ENCODE assay signal across 26 cellular contexts in genomic region chr10:46240684-46241565, GRCh38. TPM values are rescaled to one million over a fixed set of nuclear protein-coding genes. Genes with fewer than 3 reads are reported as not detected.
DNase-seq lines count a peak whose midpoint lies in the region; ATAC-seq and TF ChIP-seq lines count a peak whose summit lies in the region.
"Had no signal": no experiment of that assay in that cellular context is flagged by ENCODE, and none has a peak within 500 bp of the region (broad histone marks: within the 10 kb centered on the region; RNA-seq: fewer than 3 reads in every experiment).

No MANE protein-coding gene starts in this region.

- peak; percentile 51 for DNase-seq in activated CD8-positive, alpha-beta memory T cell treated with anti-CD3 and anti-CD28 coated beads, Interleukin-2, amount 50 U/mL, for 48 hours
- no peak for DNase-seq in activated CD8-positive, alpha-beta memory T cell treated with anti-CD3 and anti-CD28 coated beads, Interleukin-2, amount 50 U/mL, for 4 hours
- DNase-seq in Peyer's patch (peak in 2 of 3 donors; percentile 9 to 27), SW480 (ENCODE audit: low spot score) (no peak), SIG-M5 treated with dmso at 0.1 percent for 504 hours (lab: John Stamatoyannopoulos, UW; ENCODE audit: unreplicated experiment) (no peak)
- DNase-seq in effector memory CD8-positive, alpha-beta T cell, result peak in 2 of 3 experiments; percentile 24 to 28
- DNase-seq in stimulated activated CD8-positive, alpha-beta memory T cell treated with anti-CD3 and anti-CD28 coated beads, Interleukin-4, amount 100 ng/mL, for 48 hours, result peak; percentile 35
- DNase-seq: activated CD4-positive, CD25-positive, alpha-beta regulatory T cell; activated gamma-delta T cell; glutamatergic neuron; NCI-H1092; NCI-H2029; NCI-H345; spleen; stimulated activated CD4-positive, alpha-beta T cell treated with anti-CD3 and anti-CD28 coated beads, Interleukin-4, amount 100 ng/mL, for 24 hours; T1000 had no signal

- H3K4me1 Mint-ChIP-seq in effector memory CD8-positive, alpha-beta T cell (ENCODE audit: low read depth in 2 of 2), result peaks cover 19 to 32% of the 10 kb centered on the region in 2 donors

- peaks cover 6% of the 10 kb centered on the region for H3K36me3 Mint-ChIP-seq in effector memory CD8-positive, alpha-beta T cell (ENCODE audit: insufficient read depth)

- H3K4me3 ChIP-seq in Peyer's patch, result no peak overlapping the region
- H3K4me3 ChIP-seq: ascending aorta, HAP-1, spleen had no signal

- peak overlapping the region; percentile 57 to 81 for H3K27ac Mint-ChIP-seq in effector memory CD8-positive, alpha-beta T cell

- no peak overlapping the region for H3K27ac ChIP-seq in Peyer's patch
- H3K27ac ChIP-seq: ascending aorta, spleen had no signal

- H3K9me3 ChIP-seq in Peyer's patch, result no peaks in the 10 kb centered on the region

- peak; percentile 90 for ATAC-seq in effector memory CD8-positive, alpha-beta T cell (replicated peaks)
- ATAC-seq in GM21515 (IDR thresholded peaks at IDR 0.05; ENCODE audit: unreplicated experiment), result no peak
- ATAC-seq: SK-N-SH treated with all-trans-retinoic acid at 6 μM for 48 hours had no signal

- no peak for TF ChIP-seq CTCF in Peyer's patch (IDR thresholded peaks at IDR 0.05)

- no peaks in the 10 kb centered on the region for H3K36me3 ChIP-seq in Peyer's patch
- H3K36me3 ChIP-seq: ascending aorta, HAP-1, spleen had no signal

- TF ChIP-seq POLR2A in Peyer's patch (IDR thresholded peaks at IDR 0.05), result no peak

- no peaks in the 10 kb centered on the region for H3K27me3 ChIP-seq in Peyer's patch
- H3K27me3 ChIP-seq: ascending aorta, spleen had no signal

- peak overlapping the region; percentile 18 to 45 for H3K4me3 Mint-ChIP-seq in effector memory CD8-positive, alpha-beta T cell

- no peaks in the 10 kb centered on the region for H3K27me3 Mint-ChIP-seq in effector memory CD8-positive, alpha-beta T cell

- peaks cover 1 to 18% of the 10 kb centered on the region in 2 donors for H3K9me3 Mint-ChIP-seq in effector memory CD8-positive, alpha-beta T cell

- H3K4me1 ChIP-seq in Peyer's patch, result no peaks in the 10 kb centered on the region
- H3K4me1 ChIP-seq: ascending aorta, HAP-1, spleen had no signal

RNA-seq across cellular contexts. Expression of gene ANTXRL, which starts 45.9 kb away (rescaled TPM):
- total RNA-seq in Peyer's patch, result not detected
- total RNA-seq: ascending aorta, cerebellum, Daoy, fibroblast of lung, mononuclear cell, renal cortical epithelial cell, subcutaneous adipose tissue had no signal

Comparison
In these comparisons a context has a peak if more than half of its experiments do, and no peak if none do; other contexts are left out.
1. DNase-seq: peak in activated CD8-positive, alpha-beta memory T cell treated with anti-CD3 and anti-CD28 coated beads, Interleukin-2, amount 50 U/mL, for 48 hours (single experiment), Peyer's patch (2 of 3), effector memory CD8-positive, alpha-beta T cell (2 of 3) and stimulated activated CD8-positive, alpha-beta memory T cell treated with anti-CD3 and anti-CD28 coated beads, Interleukin-4, amount 100 ng/mL, for 48 hours (single experiment); none in activated CD8-positive, alpha-beta memory T cell treated with anti-CD3 and anti-CD28 coated beads, Interleukin-2, amount 50 U/mL, for 4 hours (single experiment), SW480 (single experiment) and SIG-M5 treated with dmso at 0.1 percent for 504 hours (single experiment).